In genomic region chr2:15593327-15593705, GRCh38 we compare ENCODE assay signal across 12 cellular contexts. TPM values are rescaled to one million over a fixed set of nuclear protein-coding genes. Genes with fewer than 3 reads are reported as not detected.
DNase-seq lines count a peak whose midpoint lies in the region; ATAC-seq and TF ChIP-seq lines count a peak whose summit lies in the region.
"Had no signal": no experiment of that assay in that cellular context is flagged by ENCODE, and none has a peak within 500 bp of the region (broad histone marks: within the 10 kb centered on the region; RNA-seq: fewer than 3 reads in every experiment).

No MANE protein-coding gene starts in this region.

- no peaks in the 10 kb centered on the region for H3K9me3 ChIP-seq in HUES48 (ENCODE audit: control insufficient read depth, insufficient read depth, low read length)
- H3K9me3 ChIP-seq in naive thymus-derived CD4-positive, alpha-beta T cell (ENCODE audit: control insufficient read depth in 2 of 3, low read length in 3 of 3): no peaks in the 10 kb centered on the region
- no peaks in the 10 kb centered on the region for H3K9me3 ChIP-seq in spleen
- H3K9me3 ChIP-seq: left lung, uterus had no signal

- TF ChIP-seq POLR2A in spleen (IDR thresholded peaks at IDR 0.05): no peak

- peaks cover 20% of the 10 kb centered on the region for H3K36me3 Mint-ChIP-seq in activated naive CD8-positive, alpha-beta T cell treated with anti-CD3 and anti-CD28 coated beads, Interleukin-2, amount 10 ng/mL, durations not matched to agents 7 days and 5 days
- H3K36me3 Mint-ChIP-seq in naive thymus-derived CD4-positive, alpha-beta T cell: peaks cover 7 to 27% (median 17%) of the 10 kb centered on the region in 5 donors

- H3K4me1 ChIP-seq in HUES48 (ENCODE audit: control insufficient read depth, insufficient read depth, low read length) (peaks cover 9% of the 10 kb centered on the region), spleen (peaks cover 10 to 45% (median 37%) of the 10 kb centered on the region in 6 donors)
- peaks cover 0 to 5% of the 10 kb centered on the region in 2 donors for H3K4me1 ChIP-seq in naive thymus-derived CD4-positive, alpha-beta T cell (ENCODE audit: control insufficient read depth in 2 of 2, insufficient read depth in 2 of 2, low read length in 2 of 2)
- H3K4me1 ChIP-seq: uterus had no signal

- CTCF ChIA-PET in BJ (lab: Yijun Ruan, JAX): interaction anchor here (1.1 kb wide), 1 partner anchor 9 kb away, joined by 3 read pairs; no protein-coding TSS in a partner anchor
- CTCF ChIA-PET in naive thymus-derived CD4-positive, alpha-beta T cell (lab: Charles Lee): no interaction called here

- H3K9ac ChIP-seq in HUES48 (ENCODE audit: low read depth, low read length): no peak overlapping the region

- DNase-seq in BJ (ENCODE audit: low read depth) (no peak), spleen (no peak), NCI-H345 (lab: John Stamatoyannopoulos, UW) (no peak), NOMO-1 treated with dmso at 0.1 percent for 144 hours (lab: John Stamatoyannopoulos, UW; ENCODE audit: unreplicated experiment) (no peak)
- DNase-seq in activated naive CD8-positive, alpha-beta T cell treated with anti-CD3 and anti-CD28 coated beads, Interleukin-2, amount 10 ng/mL, durations not matched to agents 7 days and 5 days: no peak
- no peak for DNase-seq in naive thymus-derived CD4-positive, alpha-beta T cell
- DNase-seq: activated CD4-positive, alpha-beta T cell treated with anti-CD3 and anti-CD28 coated beads, Interleukin-2, amount 50 U/mL, for 4 hours; left lung; NCI-H748 treated with DMSO at 0.1 percent for 48 hours; uterus had no signal

- H3K4me1 Mint-ChIP-seq in activated naive CD8-positive, alpha-beta T cell treated with anti-CD3 and anti-CD28 coated beads, Interleukin-2, amount 10 ng/mL, durations not matched to agents 7 days and 5 days: peaks cover 28% of the 10 kb centered on the region
- peaks cover 24 to 66% (median 57%) of the 10 kb centered on the region in 7 donors for H3K4me1 Mint-ChIP-seq in naive thymus-derived CD4-positive, alpha-beta T cell

- H3K36me3 ChIP-seq in BJ (ENCODE audit: control insufficient read depth, insufficient read depth, low read length) (peaks cover 7% of the 10 kb centered on the region; the same call in 1 of the 2 replicates), HUES48 (ENCODE audit: control insufficient read depth, insufficient read depth, low read length) (peaks cover 41% of the 10 kb centered on the region), spleen (peaks cover 4 to 41% (median 32%) of the 10 kb centered on the region in 6 donors)
- H3K36me3 ChIP-seq in naive thymus-derived CD4-positive, alpha-beta T cell (ENCODE audit: control insufficient read depth in 2 of 3, insufficient read depth in 3 of 3, low read length in 3 of 3): peaks cover 0 to 32% (median 6%) of the 10 kb centered on the region in 3 experiments
- H3K36me3 ChIP-seq: uterus had no signal

- H3K27me3 ChIP-seq in BJ (ENCODE audit: control insufficient read depth, insufficient read depth, low read length) (no peaks in the 10 kb centered on the region), HUES48 (ENCODE audit: control insufficient read depth, insufficient read depth, low read length) (no peaks in the 10 kb centered on the region), spleen (replicated peaks in 1 of 7) (no peaks in the 10 kb centered on the region)
- no peaks in the 10 kb centered on the region for H3K27me3 ChIP-seq in naive thymus-derived CD4-positive, alpha-beta T cell (ENCODE audit: control insufficient read depth in 2 of 2, insufficient read depth in 2 of 2, low read length in 2 of 2)
- H3K27me3 ChIP-seq: left lung, uterus had no signal

- H3K4me3 Mint-ChIP-seq in activated naive CD8-positive, alpha-beta T cell treated with anti-CD3 and anti-CD28 coated beads, Interleukin-2, amount 10 ng/mL, durations not matched to agents 7 days and 5 days: peak overlapping the region; percentile 84
- H3K4me3 Mint-ChIP-seq in naive thymus-derived CD4-positive, alpha-beta T cell: peak overlapping the region; percentile 90 to 96 (median 94)

- H3K4me3 ChIP-seq in BJ (ENCODE audit: low read depth, low read length): peak overlapping the region; percentile 80; the same call in 1 of the 2 replicates
- H3K4me3 ChIP-seq in HUES48 (ENCODE audit: low read depth, low read length): 0 out of 2 replicates have a peak overlapping the region, but pooled peaks have one; percentile 80
- H3K4me3 ChIP-seq in naive thymus-derived CD4-positive, alpha-beta T cell (ENCODE audit: low read length): no peak overlapping the region
- H3K4me3 ChIP-seq in spleen: peak overlapping the region in 2 of 8 donors; percentile 81 to 85

- no peak for ATAC-seq in activated naive CD8-positive, alpha-beta T cell treated with anti-CD3 and anti-CD28 coated beads, Interleukin-2, amount 10 ng/mL, durations not matched to agents 7 days and 5 days (ENCODE audit: low read depth)
- no peak for ATAC-seq in naive thymus-derived CD4-positive, alpha-beta T cell
- ATAC-seq in HG02885 (IDR thresholded peaks at IDR 0.05; ENCODE audit: poor library complexity, unreplicated experiment): no peak
- ATAC-seq: left lung had no signal

- no peaks in the 10 kb centered on the region for H3K27me3 Mint-ChIP-seq in activated naive CD8-positive, alpha-beta T cell treated with anti-CD3 and anti-CD28 coated beads, Interleukin-2, amount 10 ng/mL, durations not matched to agents 7 days and 5 days
- H3K27me3 Mint-ChIP-seq in naive thymus-derived CD4-positive, alpha-beta T cell: no peaks in the 10 kb centered on the region

- POLR2A ChIA-PET in BJ (lab: Charles Lee): no interaction called here
- POLR2A ChIA-PET in activated naive CD8-positive, alpha-beta T cell treated with anti-CD3 and anti-CD28 coated beads, Interleukin-2, amount 10 ng/mL, durations not matched to agents 7 days and 5 days (lab: Charles Lee): interaction anchor here (1.4 kb wide), 1 partner anchor 32 kb away, joined by 4 read pairs; the partner anchor contains the start of gene NBAS
- POLR2A ChIA-PET in naive thymus-derived CD4-positive, alpha-beta T cell (lab: Charles Lee): interaction anchor here (0.6 to 2.4 kb wide), 2 partner anchors 25 to 31 kb away, joined by 3 to 16 read pairs; partner anchors contain the start of gene NBAS

- H3K27ac Mint-ChIP-seq in activated naive CD8-positive, alpha-beta T cell treated with anti-CD3 and anti-CD28 coated beads, Interleukin-2, amount 10 ng/mL, durations not matched to agents 7 days and 5 days: no peak overlapping the region
- H3K27ac Mint-ChIP-seq in naive thymus-derived CD4-positive, alpha-beta T cell: peak overlapping the region in 8 of 9 donors; percentile 47 to 97 (median 94)

- WGBS in spleen, 5 donors: 89 to 96% (median 93%) methylated on average over 3 of the region's 3 CpGs

- no peaks in the 10 kb centered on the region for H3K9me3 Mint-ChIP-seq in activated naive CD8-positive, alpha-beta T cell treated with anti-CD3 and anti-CD28 coated beads, Interleukin-2, amount 10 ng/mL, durations not matched to agents 7 days and 5 days
- no peaks in the 10 kb centered on the region for H3K9me3 Mint-ChIP-seq in naive thymus-derived CD4-positive, alpha-beta T cell

- no peak overlapping the region for H3K27ac ChIP-seq in HUES48 (ENCODE audit: low read depth, low read length)
- no peak overlapping the region for H3K27ac ChIP-seq in naive thymus-derived CD4-positive, alpha-beta T cell (ENCODE audit: low read depth, low read length)
- H3K27ac ChIP-seq in spleen: no peak overlapping the region

- no peak for TF ChIP-seq CTCF in BJ (IDR thresholded peaks at IDR 0.05; ENCODE audit: insufficient read depth, low read depth, low read length)
- no peak for TF ChIP-seq CTCF in spleen (IDR thresholded peaks at IDR 0.05 in 8 of 11, conservative IDR thresholded peaks at IDR 0.05 in 3 of 11)

- intact Hi-C loops in naive thymus-derived CD4-positive, alpha-beta T cell (cut with micrococcal nuclease): no loop called here
- intact Hi-C loops in spleen (cut with DNase I; ENCODE audit: low total_unique reads): no loop called here

RNA-seq across cellular contexts. Expression of gene DDX1, which starts 1.6 kb away (rescaled TPM):
- 49.6 and 109 TPM in 2 replicates for polyA plus RNA-seq in BJ (2011; rRNA removed)
- polyA minus RNA-seq in BJ (2011; rRNA and poly(A)+ RNA removed): 24.0 and 24.1 TPM in 2 replicates
- 10 to 100 TPM; 55.9 to 59.1 TPM for total RNA-seq in activated naive CD8-positive, alpha-beta T cell treated with anti-CD3 and anti-CD28 coated beads, Interleukin-2, amount 10 ng/mL, durations not matched to agents 7 days and 5 days
- 10 to 100 TPM; 30.2 to 73.8 (median 55.3) TPM for total RNA-seq in naive thymus-derived CD4-positive, alpha-beta T cell
- 10 to 100 TPM; 63.1 to 75.7 TPM for polyA plus RNA-seq in naive thymus-derived CD4-positive, alpha-beta T cell
- total RNA-seq in spleen: 10 to 100 TPM; 45.6 to 62.0 (median 56.5) TPM
- 10 to 100 TPM; 32.6 to 47.3 (median 42.5) TPM for polyA plus RNA-seq in spleen

RNA-seq across cellular contexts. Expression of gene NBAS, which starts 32.2 kb away (rescaled TPM):
- 35.6 and 45.2 TPM in 2 replicates for polyA plus RNA-seq in BJ (2011; rRNA removed)
- 67.2 and 92.9 TPM in 2 replicates for polyA minus RNA-seq in BJ (2011; rRNA and poly(A)+ RNA removed)
- 10 to 100 TPM; 31.9 to 32.9 TPM for total RNA-seq in activated naive CD8-positive, alpha-beta T cell treated with anti-CD3 and anti-CD28 coated beads, Interleukin-2, amount 10 ng/mL, durations not matched to agents 7 days and 5 days
- total RNA-seq in naive thymus-derived CD4-positive, alpha-beta T cell: 10 to 100 TPM; 32.6 to 41.6 (median 36.4) TPM
- 10 to 100 TPM; 18.6 to 24.1 TPM for polyA plus RNA-seq in naive thymus-derived CD4-positive, alpha-beta T cell
- 10 to 100 TPM; 38.6 to 49.0 (median 43.8) TPM for total RNA-seq in spleen
- 10 to 100 TPM; 21.1 to 27.3 (median 24.8) TPM for polyA plus RNA-seq in spleen
